ENCODE assay signal across 11 cellular contexts in the genomic region with DNA sequence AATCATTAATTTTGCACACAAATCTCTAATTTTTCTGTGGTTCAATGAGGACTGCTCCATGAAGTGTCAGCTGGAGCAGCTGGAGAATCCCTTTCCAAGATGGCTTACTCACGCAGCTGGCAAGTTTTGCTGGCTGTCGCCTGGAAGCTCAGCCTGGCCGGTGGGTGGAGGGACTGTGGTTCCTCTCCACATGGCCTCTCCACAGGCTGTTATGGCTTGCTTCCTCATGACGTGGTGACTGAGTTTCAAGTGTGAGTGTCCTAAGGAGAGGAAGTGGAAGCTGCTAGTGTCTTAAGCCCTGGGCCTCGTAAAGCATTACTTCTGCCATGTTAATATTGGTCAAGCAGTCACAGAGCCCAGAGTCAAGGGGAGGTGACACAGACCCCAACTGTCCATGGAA. TPM values are rescaled to one million over a fixed set of nuclear protein-coding genes. Genes with fewer than 3 reads are reported as not detected.
DNase-seq lines count a peak whose midpoint lies in the region; ATAC-seq and TF ChIP-seq lines count a peak whose summit lies in the region.
"Had no signal": no experiment of that assay in that cellular context is flagged by ENCODE, and none has a peak within 500 bp of the region (broad histone marks: within the 10 kb centered on the region; RNA-seq: fewer than 3 reads in every experiment).

No MANE protein-coding gene starts in this region.

- H3K4me3 ChIP-seq in OCI-LY3 (ENCODE audit: low read length) (no peak overlapping the region), fibroblast of pulmonary artery (replicated peaks; ENCODE audit: low read depth, low read length) (no peak overlapping the region)
- H3K4me3 ChIP-seq: breast epithelium, SK-N-MC had no signal

- peak overlapping the region; percentile 49 for H3K4me2 ChIP-seq in OCI-LY3 (ENCODE audit: low read length)

- H3K36me3 ChIP-seq in OCI-LY3 (replicated peaks; ENCODE audit: low read depth, low read length), result no peaks in the 10 kb centered on the region
- H3K36me3 ChIP-seq: breast epithelium had no signal

- DNase-seq in G401 (ENCODE audit: low spot score) (peak; percentile 34), fibroblast of pulmonary artery (ENCODE audit: low read depth) (peak; percentile 7), pons (ENCODE audit: low spot score) (peak; percentile 84), NCI-H2107 (lab: John Stamatoyannopoulos, UW) (no peak), HuH-7.5 (ENCODE audit: low spot score) (no peak)
- DNase-seq: CD4-positive, alpha-beta memory T cell had no signal

- H3K27ac ChIP-seq in OCI-LY3 (ENCODE audit: low read length), result no peak overlapping the region
- H3K27ac ChIP-seq: SK-N-MC had no signal

- H4K20me1 ChIP-seq in OCI-LY3 (ENCODE audit: insufficient read depth, low read length), result no peaks in the 10 kb centered on the region

- 0 out of 2 replicates have a peak, but pooled peaks cover under 1% of the 10 kb centered on the region for H3K27me3 ChIP-seq in OCI-LY3 (ENCODE audit: low read depth, low read length)
- H3K27me3 ChIP-seq: breast epithelium had no signal

- H2AFZ ChIP-seq in OCI-LY3 (ENCODE audit: low read depth, low read length), result peak overlapping the region; percentile 71

- peaks cover 14% of the 10 kb centered on the region for H3K4me1 ChIP-seq in OCI-LY3 (ENCODE audit: low read length)
- H3K4me1 ChIP-seq: breast epithelium had no signal

- ATAC-seq in GM18517 (IDR thresholded peaks at IDR 0.05; ENCODE audit: unreplicated experiment) (no peak), HG03045 (IDR thresholded peaks at IDR 0.05; ENCODE audit: unreplicated experiment) (no peak)

- H3K79me2 ChIP-seq in OCI-LY3 (ENCODE audit: low read length), result no peaks in the 10 kb centered on the region

- H3K9ac ChIP-seq in OCI-LY3 (ENCODE audit: low read length), result no peak overlapping the region

- H3K9me3 ChIP-seq in OCI-LY3 (ENCODE audit: insufficient read depth, low read length), result no peaks in the 10 kb centered on the region
- H3K9me3 ChIP-seq: breast epithelium had no signal

- TF ChIP-seq CTCF in OCI-LY3 (IDR thresholded peaks at IDR 0.05; ENCODE audit: low read depth, low read length) (no peak), fibroblast of pulmonary artery (IDR thresholded peaks at IDR 0.05; ENCODE audit: low read length, missing control alignments) (no peak)

- in situ Hi-C loops in G401 (cut with HindIII; ENCODE audit: low sequenced_read_pairs), result no loop called here

RNA-seq across cellular contexts. Expression of gene NRIP3, which starts 14.0 kb away (rescaled TPM):
- total RNA-seq in G401 (2014; rRNA removed; shearing (Covaris generic)), result 1.1 and 2.5 TPM in 2 replicates

RNA-seq across cellular contexts. Expression of gene TMEM9B, which starts 53.5 kb away (rescaled TPM):
- 23.6 and 30.2 TPM in 2 replicates for total RNA-seq in G401 (2014; rRNA removed; shearing (Covaris generic))

Comparison
In these comparisons a context has a peak if more than half of its experiments do, and no peak if none do; other contexts are left out.
1. DNase-seq: peak in G401 (single experiment), fibroblast of pulmonary artery (single experiment) and pons (single experiment); none in NCI-H2107 (single experiment) and HuH-7.5 (single experiment).